In genomic region chr1:24253569-24253968, GRCh38 we compare ENCODE assay signal across 23 cellular contexts.
DNase-seq lines count a peak whose midpoint lies in the region; ATAC-seq and TF ChIP-seq lines count a peak whose summit lies in the region.
"Had no signal": no experiment of that assay in that cellular context is flagged by ENCODE, and none has a peak within 500 bp of the region (broad histone marks: within the 10 kb centered on the region; RNA-seq: fewer than 3 reads in every experiment).

No MANE protein-coding gene starts in this region.

- CTCF ChIA-PET in OCI-LY7 (lab: Charles Lee; ENCODE audit: unreplicated experiment): no interaction called here

- H3K79me2 ChIP-seq in DOHH2 (ENCODE audit: control insufficient read depth, low read length): no peaks in the 10 kb centered on the region
- H3K79me2 ChIP-seq in GM23338 (replicated peaks; ENCODE audit: insufficient read depth): no peaks in the 10 kb centered on the region
- no peaks in the 10 kb centered on the region for H3K79me2 ChIP-seq in OCI-LY7 (ENCODE audit: insufficient read depth, low read depth, low read length)

- POLR2A ChIA-PET in OCI-LY7 (lab: Charles Lee): interaction anchor here (0.6 kb wide), 1 partner anchor 422 kb away, joined by 3 read pairs; no protein-coding TSS in a partner anchor

- no peaks in the 10 kb centered on the region for H3K36me3 Mint-ChIP-seq in GM23338 (ENCODE audit: low read depth)
- no peaks in the 10 kb centered on the region for H3K36me3 Mint-ChIP-seq in activated T-cell treated with anti-CD3 and anti-CD28 coated beads, Interleukin-2, amount 50 U/mL, for 72 hours (ENCODE audit: insufficient read depth in 2 of 2)
- H3K36me3 Mint-ChIP-seq: activated naive CD8-positive, alpha-beta T cell treated with anti-CD3 and anti-CD28 coated beads for 36 hours had no signal

- H3F3A ChIP-seq in DOHH2 (ENCODE audit: control insufficient read depth, insufficient read depth) (no peaks in the 10 kb centered on the region), GM23338 (replicated peaks; ENCODE audit: low read depth) (no peaks in the 10 kb centered on the region)

- H3K4me2 ChIP-seq in DOHH2 (ENCODE audit: low read length) (no peak overlapping the region), GM23338 (no peak overlapping the region), OCI-LY7 (ENCODE audit: low read length) (no peak overlapping the region)
- H3K4me2 ChIP-seq: A549 had no signal

- in situ Hi-C loops in HAP-1 (cut with MboI; ENCODE audit: low sequenced_read_pairs): no loop called here

- intact Hi-C loops in OCI-LY7 (cut with micrococcal nuclease; ENCODE audit: unreplicated experiment): no loop called here

- no peaks in the 10 kb centered on the region for H3K4me1 Mint-ChIP-seq in GM23338
- H3K4me1 Mint-ChIP-seq in activated T-cell treated with anti-CD3 and anti-CD28 coated beads, Interleukin-2, amount 50 U/mL, for 72 hours (ENCODE audit: low read depth): no peaks in the 10 kb centered on the region

- no peaks in the 10 kb centered on the region for H4K20me1 ChIP-seq in DOHH2 (ENCODE audit: control insufficient read depth, insufficient read depth, low read depth, low read length)
- no peaks in the 10 kb centered on the region for H4K20me1 ChIP-seq in GM23338 (replicated peaks; ENCODE audit: insufficient read depth)
- H4K20me1 ChIP-seq in OCI-LY7 (ENCODE audit: insufficient read depth, low read length): no peaks in the 10 kb centered on the region

- H3K9me3 Mint-ChIP-seq in GM23338: no peaks in the 10 kb centered on the region
- H3K9me3 Mint-ChIP-seq in activated T-cell treated with anti-CD3 and anti-CD28 coated beads, Interleukin-2, amount 50 U/mL, for 72 hours: no peaks in the 10 kb centered on the region
- H3K9me3 Mint-ChIP-seq: activated CD4-positive, alpha-beta memory T cell treated with anti-CD3 and anti-CD28 coated beads, Interleukin-2, amount 10 ng/mL, durations not matched to agents 7 days and 5 days; activated naive CD8-positive, alpha-beta T cell treated with anti-CD3 and anti-CD28 coated beads for 36 hours had no signal

- H3K9me2 ChIP-seq in DOHH2 (replicated peaks; ENCODE audit: control insufficient read depth, low read length) (no peaks in the 10 kb centered on the region), GM23338 (ENCODE audit: insufficient read depth) (no peaks in the 10 kb centered on the region), OCI-LY7 (ENCODE audit: insufficient read depth, low read length) (no peaks in the 10 kb centered on the region)

- H3K4me1 ChIP-seq in DOHH2 (ENCODE audit: control insufficient read depth, low read length) (peaks cover 5% of the 10 kb centered on the region; the same call in 1 of the 2 replicates), GM23338 (ENCODE audit: insufficient read depth) (no peaks in the 10 kb centered on the region), OCI-LY7 (ENCODE audit: insufficient read depth, low read length, poor library complexity, severe bottlenecking) (no peaks in the 10 kb centered on the region), HAP-1 (no peaks in the 10 kb centered on the region)
- H3K4me1 ChIP-seq: ascending aorta, BE2C, prostate gland had no signal

- no peaks in the 10 kb centered on the region for H3K36me3 ChIP-seq in DOHH2 (ENCODE audit: control insufficient read depth, low read length)
- no peaks in the 10 kb centered on the region for H3K36me3 ChIP-seq in GM23338 (ENCODE audit: insufficient read depth)
- H3K36me3 ChIP-seq in OCI-LY7 (ENCODE audit: insufficient read depth, low read length): no peaks in the 10 kb centered on the region
- no peaks in the 10 kb centered on the region for H3K36me3 ChIP-seq in HAP-1 (replicated peaks)
- H3K36me3 ChIP-seq: ascending aorta, BE2C, prostate gland, transverse colon had no signal

- H3K27me3 Mint-ChIP-seq in GM23338 (ENCODE audit: insufficient read depth, low read depth, poor library complexity): peaks cover 9% of the 10 kb centered on the region
- H3K27me3 Mint-ChIP-seq in activated T-cell treated with anti-CD3 and anti-CD28 coated beads, Interleukin-2, amount 50 U/mL, for 72 hours (ENCODE audit: low read depth): peaks cover 6% of the 10 kb centered on the region

- no peak overlapping the region for H3K4me3 Mint-ChIP-seq in GM23338
- no peak overlapping the region for H3K4me3 Mint-ChIP-seq in activated T-cell treated with anti-CD3 and anti-CD28 coated beads, Interleukin-2, amount 50 U/mL, for 72 hours
- H3K4me3 Mint-ChIP-seq: activated CD4-positive, alpha-beta memory T cell treated with anti-CD3 and anti-CD28 coated beads, Interleukin-2, amount 10 ng/mL, durations not matched to agents 7 days and 5 days; activated naive CD8-positive, alpha-beta T cell treated with anti-CD3 and anti-CD28 coated beads for 36 hours had no signal

- peak overlapping the region; percentile 84 for H2AFZ ChIP-seq in GM23338
- no peak overlapping the region for H2AFZ ChIP-seq in OCI-LY7 (ENCODE audit: low read length)

- TF ChIP-seq CTCF in DOHH2 (IDR thresholded peaks at IDR 0.05; ENCODE audit: low read depth, low read length, poor library complexity, severe bottlenecking): peak; percentile 42
- peak; percentile 52 to 61 for TF ChIP-seq CTCF in GM23338 (conservative IDR thresholded peaks at IDR 0.05; ENCODE audit: low read depth in 2 of 2)
- TF ChIP-seq CTCF in OCI-LY7 (conservative IDR thresholded peaks at IDR 0.05; ENCODE audit: low read length): peak; percentile 67

- ATAC-seq in GM23338: peak; percentile 88
- no peak for ATAC-seq in activated T-cell treated with anti-CD3 and anti-CD28 coated beads, Interleukin-2, amount 50 U/mL, for 72 hours (replicated peaks in 1 of 2)
- ATAC-seq: A549, left colon had no signal

- H3K27ac Mint-ChIP-seq in GM23338: no peak overlapping the region
- no peak overlapping the region for H3K27ac Mint-ChIP-seq in activated T-cell treated with anti-CD3 and anti-CD28 coated beads, Interleukin-2, amount 50 U/mL, for 72 hours
- H3K27ac Mint-ChIP-seq: activated CD4-positive, alpha-beta memory T cell treated with anti-CD3 and anti-CD28 coated beads, Interleukin-2, amount 10 ng/mL, durations not matched to agents 7 days and 5 days; activated naive CD8-positive, alpha-beta T cell treated with anti-CD3 and anti-CD28 coated beads for 36 hours had no signal

- H3K4me3 ChIP-seq in DOHH2 (ENCODE audit: low read length) (no peak overlapping the region), GM23338 (no peak overlapping the region), OCI-LY7 (ENCODE audit: low read depth, low read length, poor library complexity, severe bottlenecking) (no peak overlapping the region), HAP-1 (no peak overlapping the region)
- H3K4me3 ChIP-seq: A549, ascending aorta, dorsolateral prefrontal cortex, prostate gland, transverse colon had no signal

- H3K27ac ChIP-seq in DOHH2 (ENCODE audit: low read depth, low read length): no peak overlapping the region
- no peak overlapping the region for H3K27ac ChIP-seq in GM23338 (ENCODE audit: low read depth)
- no peak overlapping the region for H3K27ac ChIP-seq in OCI-LY7 (ENCODE audit: low read depth, low read length, poor library complexity, severe bottlenecking)
- H3K27ac ChIP-seq: A549, ascending aorta, dorsolateral prefrontal cortex, prostate gland, transverse colon had no signal

- peaks cover 6% of the 10 kb centered on the region for H3K27me3 ChIP-seq in DOHH2 (ENCODE audit: control insufficient read depth, low read length)
- no peaks in the 10 kb centered on the region for H3K27me3 ChIP-seq in GM23338 (ENCODE audit: insufficient read depth)
- H3K27me3 ChIP-seq in HAP-1 (ENCODE audit: low read depth): no peaks in the 10 kb centered on the region
- H3K27me3 ChIP-seq: ascending aorta, BE2C, transverse colon had no signal

- no TSS peak for BruUV-seq in OCI-LY7 (replicated peaks; lab: Mats Ljungman, UMichigan)

- DNase-seq in GM23338 (ENCODE audit: low spot score): peak; percentile 52
- peak; percentile 25 for DNase-seq in OCI-LY7 (ENCODE audit: low spot score)
- DNase-seq in iPS-NIHi7 (ENCODE audit: extremely low spot score): peak; percentile 70
- DNase-seq in NCI-H2227 (lab: John Stamatoyannopoulos, UW; ENCODE audit: unreplicated experiment): no peak
- DNase-seq in activated T-cell treated with anti-CD3 and anti-CD28 coated beads, Interleukin-2, amount 50 U/mL, for 72 hours: no peak
- DNase-seq in HAP-1 (ENCODE audit: low spot score in 2 of 2): no peak
- DNase-seq in stimulated activated CD4-positive, alpha-beta T cell treated with anti-CD3 and anti-CD28 coated beads, Interleukin-15, amount 100 ng/mL, for 24 hours: no peak
- DNase-seq: activated CD4-positive, alpha-beta memory T cell treated with anti-CD3 and anti-CD28 coated beads, Interleukin-2, amount 10 ng/mL, durations not matched to agents 7 days and 5 days; activated CD4-positive, CD25-positive, alpha-beta regulatory T cell treated with anti-CD3 and anti-CD28 coated beads, Interleukin-2, amount 50 U/mL, for 72 hours; activated naive CD8-positive, alpha-beta T cell treated with anti-CD3 and anti-CD28 coated beads for 36 hours; BE2C; central memory CD4-positive, alpha-beta T cell; dorsolateral prefrontal cortex; GDM1; head of caudate nucleus; left colon; NCI-H2081; NCI-H446; transverse colon had no signal

- H3K9me3 ChIP-seq in DOHH2 (ENCODE audit: control insufficient read depth, insufficient read depth, low read length) (no peaks in the 10 kb centered on the region), OCI-LY7 (ENCODE audit: low read length) (no peaks in the 10 kb centered on the region), HAP-1 (no peaks in the 10 kb centered on the region)
- H3K9me3 ChIP-seq: A549, ascending aorta, BE2C, prostate gland, transverse colon had no signal

TF ChIP-seq in GM23338, 12 proteins besides CTCF, POLR2A, EP300 and RAD21:
- TF ChIP-seq ZNF114 (CRISPR knock-in tag; IDR thresholded peaks at IDR 0.05) (no peak), EZH2 (IDR thresholded peaks at IDR 0.05; ENCODE audit: low read depth, unreplicated experiment) (no peak), ZNF331 (CRISPR knock-in tag; IDR thresholded peaks at IDR 0.05; ENCODE audit: low read depth) (no peak)
TF ChIP-seq in GM23338: peak in this region for 0.

Comparison
In these comparisons a context has a peak if more than half of its experiments do, and no peak if none do; other contexts are left out.
1. DNase-seq: peak in GM23338 (single experiment), OCI-LY7 (single experiment) and iPS-NIHi7 (single experiment); none in NCI-H2227 (single experiment), activated T-cell treated with anti-CD3 and anti-CD28 coated beads, Interleukin-2, amount 50 U/mL, for 72 hours (0 of 2), HAP-1 (0 of 2) and stimulated activated CD4-positive, alpha-beta T cell treated with anti-CD3 and anti-CD28 coated beads, Interleukin-15, amount 100 ng/mL, for 24 hours (single experiment).
2. Peak in every context shown above with its lines, with median percentiles within 50 percentile points of each other: CTCF ChIP-seq.